Comparison of ENCODE assay signal across 8 cellular contexts in genomic region chr1:225653463-225654276, GRCh38. TPM values are rescaled to one million over a fixed set of nuclear protein-coding genes. Genes with fewer than 3 reads are reported as not detected.
DNase-seq lines count a peak whose midpoint lies in the region; ATAC-seq and TF ChIP-seq lines count a peak whose summit lies in the region.

No MANE protein-coding gene starts in this region.

- TF ChIP-seq EP300 in SK-N-SH (IDR thresholded peaks at IDR 0.05; ENCODE audit: borderline replicate concordance in 1 of 2, low read depth in 1 of 2, low read length in 1 of 2): no peak

- H3K79me2 ChIP-seq in SK-N-SH (ENCODE audit: insufficient read depth): peaks cover 50% of the 10 kb centered on the region

- H4K20me1 ChIP-seq in SK-N-SH (ENCODE audit: insufficient read depth): peaks cover 19% of the 10 kb centered on the region

- WGBS in SK-N-SH (ENCODE audit: low lambda C conversion rate): 2% methylated on average over 38 of the region's 70 CpGs

- H3K27ac ChIP-seq in HUES48 (ENCODE audit: low read depth, low read length) (peak overlapping the region; percentile 94), SK-N-SH (ENCODE audit: low read depth in 2 of 2, low read length in 1 of 2) (peak overlapping the region; percentile 95 to 99)

- H3K4me2 ChIP-seq in SK-N-SH (peak overlapping the region; percentile 83), skeletal muscle satellite cell (ENCODE audit: low read length) (peak overlapping the region; percentile 81)

- CTCF ChIA-PET in SK-N-SH (lab: Yijun Ruan, JAX): interaction anchor here (0.6 to 2.7 kb wide), 5 partner anchors 83 to 179 kb away, joined by 3 to 29 read pairs (median 9); partner anchors contain the start of gene SRP9

- DNase-seq in activated gamma-delta T cell treated with Interleukin-2 at 50 U/mL for 16 hours: peak; percentile 6
- DNase-seq in activated gamma-delta T cell (lab: John Stamatoyannopoulos, UW): no peak
- DNase-seq in SK-N-SH: no peak
- peak; percentile 70 for DNase-seq in cerebellar cortex (ENCODE audit: low spot score)
- DNase-seq in islet precursor cell: peak; percentile 88

- H3K9ac ChIP-seq in HUES48 (ENCODE audit: low read depth, low read length) (peak overlapping the region; percentile 92), SK-N-SH (peak overlapping the region; percentile 98), skeletal muscle satellite cell (ENCODE audit: low read depth, low read length) (peak overlapping the region; percentile 90)

- no peaks in the 10 kb centered on the region for H3K27me3 ChIP-seq in HUES48 (ENCODE audit: control insufficient read depth, insufficient read depth, low read length)
- no peaks in the 10 kb centered on the region for H3K27me3 ChIP-seq in SK-N-SH (ENCODE audit: insufficient read depth)
- no peaks in the 10 kb centered on the region for H3K27me3 ChIP-seq in skeletal muscle satellite cell (ENCODE audit: control insufficient read depth, insufficient read depth, low read length)

- TF ChIP-seq RAD21 in SK-N-SH (IDR thresholded peaks at IDR 0.05; ENCODE audit: low read length): no peak

- H3K4me3 ChIP-seq in HUES48 (ENCODE audit: low read depth, low read length) (peak overlapping the region; percentile 87), SK-N-SH (ENCODE audit: low read depth in 2 of 2, low read length in 1 of 2) (peak overlapping the region; percentile 71 to 96), skeletal muscle satellite cell (ENCODE audit: low read length) (peak overlapping the region; percentile 86)

- H3K9me3 ChIP-seq in HUES48 (ENCODE audit: control insufficient read depth, insufficient read depth, low read length) (no peaks in the 10 kb centered on the region), SK-N-SH (no peaks in the 10 kb centered on the region), skeletal muscle satellite cell (replicated peaks; ENCODE audit: low read length) (no peaks in the 10 kb centered on the region)

- TF ChIP-seq CTCF in SK-N-SH (IDR thresholded peaks at IDR 0.05): no peak

- POLR2A ChIA-PET in SK-N-SH (lab: Yijun Ruan, JAX): interaction anchor here (1.0 to 1.8 kb wide), 11 partner anchors 15 to 334 kb away, joined by 3 to 15 read pairs (median 6); partner anchors contain the start of gene SRP9

- 0 out of 2 replicates have a peak, but pooled peaks cover 2% of the 10 kb centered on the region for H3K36me3 ChIP-seq in HUES48 (ENCODE audit: control insufficient read depth, insufficient read depth, low read length)
- H3K36me3 ChIP-seq in SK-N-SH (replicated peaks in 1 of 2; ENCODE audit: control insufficient read depth in 1 of 2, insufficient read depth in 2 of 2, low read length in 1 of 2): peaks cover 0 to 8% of the 10 kb centered on the region in 2 experiments
- peaks cover 5% of the 10 kb centered on the region for H3K36me3 ChIP-seq in skeletal muscle satellite cell (ENCODE audit: insufficient read depth, low read length)

- H3F3A ChIP-seq in SK-N-SH (replicated peaks; ENCODE audit: insufficient read depth): peaks cover 71% of the 10 kb centered on the region

- H3K4me1 ChIP-seq in HUES48 (ENCODE audit: control insufficient read depth, insufficient read depth, low read length) (peaks cover 30% of the 10 kb centered on the region), SK-N-SH (ENCODE audit: control insufficient read depth in 1 of 2, insufficient read depth in 2 of 2, low read depth in 1 of 2, low read length in 1 of 2) (peaks cover 15 to 41% of the 10 kb centered on the region in 2 experiments), skeletal muscle satellite cell (ENCODE audit: control insufficient read depth, insufficient read depth, low read length) (peaks cover 56% of the 10 kb centered on the region)

- H3K9me2 ChIP-seq in SK-N-SH: no peaks in the 10 kb centered on the region

- no peak overlapping the region for H2AFZ ChIP-seq in SK-N-SH (ENCODE audit: low read depth)

- no peak for ATAC-seq in GM21723 (IDR thresholded peaks at IDR 0.05; ENCODE audit: unreplicated experiment)

TF ChIP-seq in SK-N-SH, 30 proteins besides CTCF, POLR2A, EP300 and RAD21:
- TF ChIP-seq RXRA (IDR thresholded peaks at IDR 0.05; ENCODE audit: borderline replicate concordance, low read depth) (peak; percentile 11; the same call in 1 of the 2 replicates), ELF1 (IDR thresholded peaks at IDR 0.05) (0 out of 2 replicates have a peak, but pooled peaks have one; percentile 28), FOXJ3 (CRISPR knock-in tag; IDR thresholded peaks at IDR 0.05) (no peak; the same call in 1 of the 2 replicates), TAF1 (IDR thresholded peaks at IDR 0.05; ENCODE audit: borderline replicate concordance, low read depth, low read length) (peak; percentile 6; the same call in 1 of the 2 replicates), SMC3 (IDR thresholded peaks at IDR 0.05; ENCODE audit: low read depth, low read length) (no peak), GATA2 (CRISPR knock-in tag; IDR thresholded peaks at IDR 0.05) (peak; percentile 9; the same call in 1 of the 2 replicates), FOXM1 (IDR thresholded peaks at IDR 0.05; ENCODE audit: low read depth) (no peak), FOSL2 (IDR thresholded peaks at IDR 0.05; ENCODE audit: borderline replicate concordance, low read depth) (no peak), TEAD4 (IDR thresholded peaks at IDR 0.05; ENCODE audit: borderline replicate concordance, insufficient read depth) (no peak), NRF1 (IDR thresholded peaks at IDR 0.05; ENCODE audit: low read depth, low read length) (peak; percentile 33; the same call in 1 of the 2 replicates), SIN3A (IDR thresholded peaks at IDR 0.05; ENCODE audit: borderline replicate concordance, low read depth, low read length) (0 out of 2 replicates have a peak, but pooled peaks have one; percentile 42), POLR2AphosphoS5 (IDR thresholded peaks at IDR 0.05; ENCODE audit: low read depth, low read length) (peak; percentile 74), RCOR1 (IDR thresholded peaks at IDR 0.05; ENCODE audit: low read length) (no peak), TCF12 (IDR thresholded peaks at IDR 0.05) (no peak; the same call in 1 of the 2 replicates), NFIC (IDR thresholded peaks at IDR 0.05; ENCODE audit: borderline replicate concordance) (no peak)
- TF ChIP-seq, protein P1, sequence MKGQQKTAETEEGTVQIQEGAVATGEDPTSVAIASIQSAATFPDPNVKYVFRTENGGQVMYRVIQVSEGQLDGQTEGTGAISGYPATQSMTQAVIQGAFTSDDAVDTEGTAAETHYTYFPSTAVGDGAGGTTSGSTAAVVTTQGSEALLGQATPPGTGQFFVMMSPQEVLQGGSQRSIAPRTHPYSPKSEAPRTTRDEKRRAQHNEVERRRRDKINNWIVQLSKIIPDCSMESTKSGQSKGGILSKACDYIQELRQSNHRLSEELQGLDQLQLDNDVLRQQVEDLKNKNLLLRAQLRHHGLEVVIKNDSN (IDR thresholded peaks at IDR 0.05; ENCODE audit: borderline replicate concordance, low read depth): 0 out of 2 replicates have a peak, but pooled peaks have one; percentile 6

RNA-seq across cellular contexts. Expression of gene ENAH, which starts 0.7 kb away (rescaled TPM):
- polyA plus RNA-seq in SK-N-SH (2012; rRNA removed): 48.9 and 72.0 TPM in 2 replicates
- 79.6 and 101 TPM in 2 replicates for polyA plus RNA-seq in SK-N-SH (2012; cell fraction: cytosol; rRNA removed)
- polyA plus RNA-seq in SK-N-SH (2012; cell fraction: nucleus; rRNA removed): 19.8 and 65.1 TPM in 2 replicates
- 68.6 and 129 TPM in 2 replicates for total RNA-seq in skeletal muscle satellite cell (2012; rRNA removed)

Comparison
In these comparisons a context has a peak if more than half of its experiments do, and no peak if none do; other contexts are left out.
1. DNase-seq: peak in activated gamma-delta T cell treated with Interleukin-2 at 50 U/mL for 16 hours (single experiment), cerebellar cortex (single experiment) and islet precursor cell (single experiment); none in activated gamma-delta T cell (single experiment) and SK-N-SH (single experiment).
2. Peak in every context shown above with its lines, with median percentiles within 50 percentile points of each other: H3K4me3 ChIP-seq and H3K9ac ChIP-seq.